Comparison of ENCODE assay signal across 15 cellular contexts in genomic region chr6:140303218-140303949, GRCh38.
"Had no signal": no experiment of that assay in that cellular context is flagged by ENCODE, and none has a peak within 500 bp of the region (broad histone marks: within the 10 kb centered on the region; RNA-seq: fewer than 3 reads in every experiment).

No MANE protein-coding gene starts in this region.

- ATAC-seq: activated naive CD8-positive, alpha-beta T cell treated with anti-CD3 and anti-CD28 coated beads, Interleukin-2, amount 50 U/mL, for 24 hours; natural killer cell had no signal

- DNase-seq: activated B cell treated with CpG ODN at 0.5 μM for 24 hours; activated CD4-positive, alpha-beta T cell treated with anti-CD3 and anti-CD28 coated beads, Interleukin-2, amount 10 ng/mL, durations not matched to agents 24 days and 14 days; activated naive CD4-positive, alpha-beta T cell treated with Interleukin-2 at 50 U/mL for 16 hours; activated naive CD8-positive, alpha-beta T cell treated with anti-CD3 and anti-CD28 coated beads, Interleukin-2, amount 50 U/mL, for 24 hours; central memory CD4-positive, alpha-beta T cell; effector CD8-positive, alpha-beta T cell; hippocampal formation; natural killer cell; ovary; stimulated activated CD4-positive, alpha-beta T cell treated with anti-CD3 and anti-CD28 coated beads, Interleukin-4, amount 100 ng/mL, for 24 hours; T-helper 1 cell; testis; uterus had no signal

- H3K9me3 ChIP-seq: ovary, testis, uterus had no signal

- H3K36me3 ChIP-seq: ovary, uterus had no signal

- H3K4me1 ChIP-seq: testis, uterus had no signal

- H3K4me3 ChIP-seq: coronary artery, ovary, testis, uterus had no signal

- H3K27me3 ChIP-seq: ovary, testis, uterus had no signal

- H3K27ac ChIP-seq: coronary artery, epithelial cell of prostate, ovary, testis, uterus had no signal
